34 cellular contexts compared by ENCODE assay signal in the genomic region with DNA sequence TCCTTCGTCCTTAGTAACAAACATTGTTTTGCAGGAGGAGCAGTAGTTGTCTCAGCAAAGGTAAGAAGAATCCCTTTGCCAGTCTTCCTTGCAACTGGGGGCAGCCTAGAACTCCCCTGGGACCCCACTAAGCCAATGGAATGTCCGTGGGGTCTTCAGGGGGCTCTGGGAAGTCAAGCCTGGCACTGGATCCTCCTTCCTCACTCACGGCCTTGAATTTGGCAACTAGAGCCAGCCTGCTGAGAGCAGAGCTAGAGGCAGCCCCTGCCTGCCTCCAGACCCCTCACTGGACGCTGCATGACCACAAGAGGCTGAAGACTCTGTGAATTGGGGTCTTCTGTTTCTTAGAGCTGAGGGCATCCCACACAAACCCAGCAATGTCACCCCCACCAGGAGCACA. TPM values are rescaled to one million over a fixed set of nuclear protein-coding genes. Genes with fewer than 3 reads are reported as not detected.
"Had no signal": no experiment of that assay in that cellular context is flagged by ENCODE, and none has a peak within 500 bp of the region (broad histone marks: within the 10 kb centered on the region; RNA-seq: fewer than 3 reads in every experiment).

No MANE protein-coding gene starts in this region.

- H3K9me3 Mint-ChIP-seq: activated CD4-positive, alpha-beta T cell treated with anti-CD3 and anti-CD28 coated beads, Interleukin-2, amount 10 ng/mL, durations not matched to agents 24 days and 14 days; activated naive CD4-positive, alpha-beta T cell treated with anti-CD3 and anti-CD28 coated beads for 36 hours; activated T-cell treated with anti-CD3 and anti-CD28 coated beads, Interleukin-2, amount 50 U/mL, for 24 hours; activated T-helper 1 cell treated with anti-CD3 and anti-CD28 coated beads, Interleukin-12 subunit alpha, Interleukin-12 subunit beta, Interleukin-2, Interleukin-4 antibody, amounts not matched to agents 30 ng/mL and 10 ng/mL and 1 ng/mL, durations not matched to agents 14 hours and 24 hours and 36 hours had no signal

- H3K36me3 Mint-ChIP-seq: activated naive CD4-positive, alpha-beta T cell treated with anti-CD3 and anti-CD28 coated beads, Interleukin-2, amount 50 U/mL, for 72 hours had no signal

- H3K36me3 ChIP-seq: adrenal gland, breast epithelium had no signal

- H3K27ac ChIP-seq: adrenal gland, body of pancreas, breast epithelium, PC-9, RWPE1, VCaP had no signal

- DNase-seq: activated CD4-positive, alpha-beta T cell treated with anti-CD3 and anti-CD28 coated beads, Interleukin-2, amount 10 ng/mL, durations not matched to agents 24 days and 14 days; activated CD4-positive, alpha-beta T cell treated with anti-CD3 and anti-CD28 coated beads, Interleukin-2, amount 50 U/mL, for 4 hours; activated CD4-positive, CD25-positive, alpha-beta regulatory T cell; activated CD8-positive, alpha-beta T cell treated with anti-CD3 and anti-CD28 coated beads for 36 hours; activated gamma-delta T cell treated with Interleukin-2 at 50 U/mL for 16 hours; activated naive CD4-positive, alpha-beta T cell treated with anti-CD3 and anti-CD28 coated beads for 36 hours; adrenal gland; body of pancreas; Kasumi-1; KG1; MM.1S; MV-4-11; NCI-H1092; NCI-H1436 treated with DMSO at 0.1 percent for 48 hours; NCI-H1694 treated with DMSO at 0.1 percent for 48 hours; NCI-H2029; NCI-H345; NCI-H524 treated with DMSO at 0.1 percent for 48 hours; PC-9; SIG-M5; SW 1271; T-helper 1 cell; T-helper 2 cell; T-helper 9 cell had no signal

- H2AFZ ChIP-seq: PC-9 had no signal

- H3K4me3 ChIP-seq: adrenal gland, body of pancreas, breast epithelium, PC-9 had no signal

- H3K27ac Mint-ChIP-seq: activated CD4-positive, alpha-beta T cell treated with anti-CD3 and anti-CD28 coated beads, Interleukin-2, amount 10 ng/mL, durations not matched to agents 24 days and 14 days; activated CD8-positive, alpha-beta T cell treated with anti-CD3 and anti-CD28 coated beads for 36 hours; activated naive CD4-positive, alpha-beta T cell treated with anti-CD3 and anti-CD28 coated beads for 36 hours; activated naive CD4-positive, alpha-beta T cell treated with anti-CD3 and anti-CD28 coated beads, Interleukin-2, amount 50 U/mL, for 72 hours; activated T-cell treated with anti-CD3 and anti-CD28 coated beads, Interleukin-2, amount 50 U/mL, for 24 hours; activated T-helper 1 cell treated with anti-CD3 and anti-CD28 coated beads, Interleukin-12 subunit alpha, Interleukin-12 subunit beta, Interleukin-2, Interleukin-4 antibody, amounts not matched to agents 30 ng/mL and 10 ng/mL and 1 ng/mL, durations not matched to agents 14 hours and 24 hours and 36 hours had no signal

- H3K4me2 ChIP-seq: PC-9 had no signal

- H3K4me3 Mint-ChIP-seq: activated CD4-positive, alpha-beta T cell treated with anti-CD3 and anti-CD28 coated beads, Interleukin-2, amount 10 ng/mL, durations not matched to agents 24 days and 14 days; activated CD8-positive, alpha-beta T cell treated with anti-CD3 and anti-CD28 coated beads for 36 hours; activated naive CD4-positive, alpha-beta T cell treated with anti-CD3 and anti-CD28 coated beads for 36 hours; activated T-cell treated with anti-CD3 and anti-CD28 coated beads, Interleukin-2, amount 50 U/mL, for 24 hours; activated T-helper 1 cell treated with anti-CD3 and anti-CD28 coated beads, Interleukin-12 subunit alpha, Interleukin-12 subunit beta, Interleukin-2, Interleukin-4 antibody, amounts not matched to agents 30 ng/mL and 10 ng/mL and 1 ng/mL, durations not matched to agents 14 hours and 24 hours and 36 hours had no signal

- H3K4me1 Mint-ChIP-seq: activated CD4-positive, alpha-beta T cell treated with anti-CD3 and anti-CD28 coated beads, Interleukin-2, amount 10 ng/mL, durations not matched to agents 24 days and 14 days had no signal

- H3K9me3 ChIP-seq: adrenal gland, body of pancreas had no signal

- ATAC-seq: activated CD8-positive, alpha-beta T cell treated with anti-CD3 and anti-CD28 coated beads for 36 hours; activated naive CD4-positive, alpha-beta T cell treated with anti-CD3 and anti-CD28 coated beads, Interleukin-2, amount 50 U/mL, for 72 hours; body of pancreas; Right ventricle myocardium inferior had no signal

- H3K27me3 Mint-ChIP-seq: activated CD4-positive, alpha-beta T cell treated with anti-CD3 and anti-CD28 coated beads, Interleukin-2, amount 10 ng/mL, durations not matched to agents 24 days and 14 days had no signal

- H3K4me1 ChIP-seq: adrenal gland, body of pancreas, breast epithelium had no signal

RNA-seq across cellular contexts. Expression of a gene that starts 18.6 kb away (rescaled TPM):
- total RNA-seq: activated CD4-positive, alpha-beta T cell treated with anti-CD3 and anti-CD28 coated beads, Interleukin-2, amount 10 ng/mL, durations not matched to agents 24 days and 14 days; activated CD8-positive, alpha-beta memory T cell treated with anti-CD3 and anti-CD28 coated beads for 36 hours; activated CD8-positive, alpha-beta T cell treated with anti-CD3 and anti-CD28 coated beads for 36 hours; activated naive CD4-positive, alpha-beta T cell treated with anti-CD3 and anti-CD28 coated beads for 36 hours; activated naive CD4-positive, alpha-beta T cell treated with anti-CD3 and anti-CD28 coated beads, Interleukin-2, amount 50 U/mL, for 72 hours; activated T-helper 1 cell treated with anti-CD3 and anti-CD28 coated beads, Interleukin-12 subunit alpha, Interleukin-12 subunit beta, Interleukin-2, Interleukin-4 antibody, amounts not matched to agents 30 ng/mL and 10 ng/mL and 1 ng/mL, durations not matched to agents 14 hours and 24 hours and 36 hours; adrenal gland; astrocyte; body of pancreas; breast epithelium; NCI-H460; PC-9; Right ventricle myocardium inferior had no signal
- polyA plus RNA-seq: adrenal gland had no signal
